ENCODE assay signal across 16 cellular contexts in the genomic region with DNA sequence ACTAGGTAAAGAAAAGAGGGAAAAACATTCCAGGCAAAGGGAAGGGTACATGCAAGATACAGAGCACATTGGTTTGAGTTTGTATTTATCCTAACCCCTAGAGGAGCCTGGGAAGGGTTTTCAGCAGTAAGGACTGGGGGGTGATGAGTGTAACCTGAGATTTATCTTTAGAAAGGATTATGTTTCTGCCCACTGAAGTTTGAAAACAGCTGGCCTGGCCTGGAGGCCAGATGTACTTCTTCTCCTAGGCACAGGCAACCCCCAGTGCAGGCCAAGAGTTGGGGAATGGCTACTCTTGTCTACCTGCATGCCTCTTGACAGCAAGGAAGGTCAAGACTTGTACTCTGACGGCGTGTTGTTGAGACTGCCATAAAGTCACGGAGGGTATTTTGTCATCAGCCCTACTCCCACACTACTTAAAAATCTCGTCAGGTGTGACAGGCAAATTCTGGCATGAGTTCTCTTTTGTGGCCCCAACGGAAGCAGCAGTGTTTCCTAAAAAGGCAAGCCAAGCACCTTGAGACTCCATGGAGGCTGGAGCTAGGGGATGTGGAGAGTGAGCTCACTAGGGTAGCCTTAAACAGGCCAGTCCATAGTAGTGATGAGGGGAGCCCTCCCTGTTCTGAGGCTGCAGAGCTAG.
DNase-seq lines count a peak whose midpoint lies in the region; TF ChIP-seq lines count a peak whose summit lies in the region.
"Had no signal": no experiment of that assay in that cellular context is flagged by ENCODE, and none has a peak within 500 bp of the region (broad histone marks: within the 10 kb centered on the region; RNA-seq: fewer than 3 reads in every experiment).

No MANE protein-coding gene starts in this region.

- no peaks in the 10 kb centered on the region for H3K27me3 ChIP-seq in OCI-LY1 (ENCODE audit: insufficient read depth, low read length)
- H3K27me3 ChIP-seq: SJSA1 had no signal

- H3K9me2 ChIP-seq in OCI-LY1 (ENCODE audit: low read depth, low read length), result no peaks in the 10 kb centered on the region

- no peak for TF ChIP-seq CTCF in OCI-LY1 (IDR thresholded peaks at IDR 0.05; ENCODE audit: low read length)

- no peaks in the 10 kb centered on the region for H3K79me2 ChIP-seq in OCI-LY1 (ENCODE audit: insufficient read depth, low read length)

- H3K4me2 ChIP-seq in OCI-LY1 (ENCODE audit: low read length), result peak overlapping the region; percentile 37; the same call in 1 of the 2 replicates

- H3K27ac ChIP-seq in OCI-LY1 (ENCODE audit: low read depth, low read length, poor library complexity, severe bottlenecking), result peak overlapping the region; percentile 98
- H3K27ac ChIP-seq: SJSA1 had no signal

- H2AFZ ChIP-seq in OCI-LY1 (ENCODE audit: low read length), result no peak overlapping the region

- peak overlapping the region; percentile 43; the same call in 1 of the 2 replicates for H3K9ac ChIP-seq in OCI-LY1 (ENCODE audit: low read length)

- peak; percentile 51 for DNase-seq in NCI-H2171 treated with DMSO at 0.1 percent for 48 hours (lab: John Stamatoyannopoulos, UW)
- no peak for DNase-seq in NCI-H2171 (lab: John Stamatoyannopoulos, UW)
- peak; percentile 60 for DNase-seq in left kidney (ENCODE audit: low read depth, low spot score)
- DNase-seq in dermis blood vessel endothelial cell, result no peak
- no peak for DNase-seq in NCI-H1105 treated with DMSO at 0.1 percent for 48 hours (lab: John Stamatoyannopoulos, UW)
- no peak for DNase-seq in NK-92 treated with Interleukin-12 subunit alpha and Interleukin-12 subunit beta, amount 100 ng/mL, for 24 hours (lab: John Stamatoyannopoulos, UW)
- DNase-seq: DMS153, EL, HFFc6, NCI-H1417, NCI-H1930, NCI-H446 treated with DMSO at 0.1 percent for 48 hours, NCI-H774 had no signal

- H3K4me3 ChIP-seq in OCI-LY1 (ENCODE audit: low read depth, low read length, poor library complexity, severe bottlenecking), result no peak overlapping the region
- H3K4me3 ChIP-seq: K562, SJSA1 had no signal

- no peaks in the 10 kb centered on the region for H3K36me3 ChIP-seq in OCI-LY1 (ENCODE audit: insufficient read depth, low read length)
- H3K36me3 ChIP-seq: SJSA1 had no signal

- H3K9me3 ChIP-seq in OCI-LY1 (ENCODE audit: low read length), result no peaks in the 10 kb centered on the region
- H3K9me3 ChIP-seq: SJSA1 had no signal

- no peaks in the 10 kb centered on the region for H4K20me1 ChIP-seq in OCI-LY1 (ENCODE audit: insufficient read depth, low read length)

- H3K4me1 ChIP-seq in OCI-LY1 (ENCODE audit: insufficient read depth, low read length, severe bottlenecking), result peaks cover 87% of the 10 kb centered on the region
- H3K4me1 ChIP-seq: SJSA1 had no signal

- H3F3A ChIP-seq in OCI-LY1 (ENCODE audit: insufficient read depth, low read length), result no peaks in the 10 kb centered on the region

Comparison
In these comparisons a context has a peak if more than half of its experiments do, and no peak if none do; other contexts are left out.
1. DNase-seq: peak in NCI-H2171 treated with DMSO at 0.1 percent for 48 hours (single experiment) and left kidney (single experiment); none in NCI-H2171 (single experiment), dermis blood vessel endothelial cell (single experiment), NCI-H1105 treated with DMSO at 0.1 percent for 48 hours (single experiment) and NK-92 treated with Interleukin-12 subunit alpha and Interleukin-12 subunit beta, amount 100 ng/mL, for 24 hours (single experiment).